8 cellular contexts compared by ENCODE assay signal in the genomic region with DNA sequence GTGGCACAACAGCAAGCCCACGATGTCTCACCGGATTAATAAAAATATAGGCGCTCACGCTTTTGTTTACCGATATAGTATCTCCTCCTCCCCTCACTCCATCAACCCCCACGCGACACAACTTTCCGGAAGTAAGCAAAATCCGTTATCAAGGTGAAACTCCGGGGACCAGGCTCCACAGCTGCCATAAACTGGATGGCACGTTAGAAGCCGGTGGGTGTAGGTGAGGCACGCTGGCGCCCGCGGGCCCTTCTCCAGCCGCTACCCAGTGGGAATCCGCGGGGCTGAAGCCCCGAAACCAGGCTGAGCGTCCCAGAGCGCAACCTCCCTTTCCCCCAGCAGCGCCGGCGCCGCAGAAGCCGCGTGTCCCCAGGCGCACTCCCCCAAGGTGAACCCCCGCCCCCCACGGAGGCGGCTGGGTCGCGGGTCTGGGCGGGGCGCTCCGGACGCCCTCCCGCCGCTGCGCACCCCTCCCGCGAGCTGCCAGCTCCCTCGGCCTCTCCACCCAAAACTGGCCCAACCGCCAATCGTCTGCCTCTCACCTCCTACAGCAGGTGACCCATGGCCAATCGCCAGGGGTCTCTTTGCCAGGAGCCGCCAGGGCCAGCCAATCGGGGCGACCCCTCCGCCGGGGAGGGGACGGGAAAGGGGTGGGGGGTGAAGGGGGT.
DNase-seq lines count a peak whose midpoint lies in the region; FAIRE-seq and TF ChIP-seq lines count a peak whose summit lies in the region.

No MANE protein-coding gene starts in this region.

- no peaks in the 10 kb centered on the region for H3K9me2 ChIP-seq in Loucy (replicated peaks; ENCODE audit: low read depth, low read length)

- H3K4me1 ChIP-seq in Loucy (ENCODE audit: insufficient read depth, low read length, poor library complexity, severe bottlenecking) (peaks cover 48% of the 10 kb centered on the region), neuronal stem cell (ENCODE audit: control insufficient read depth in 2 of 2, insufficient read depth in 1 of 2, low read depth in 1 of 2, low read length in 2 of 2) (peaks cover 0 to 8% of the 10 kb centered on the region in 2 donors), stomach smooth muscle (ENCODE audit: control insufficient read depth, insufficient read depth, low read length) (peaks cover 13% of the 10 kb centered on the region)

- no peak overlapping the region for H4K8ac ChIP-seq in neuronal stem cell (ENCODE audit: low read depth, low read length)

- H3K27me3 ChIP-seq in Loucy (ENCODE audit: insufficient read depth, low read length, poor library complexity, severe bottlenecking) (no peaks in the 10 kb centered on the region), neuronal stem cell (ENCODE audit: control insufficient read depth in 3 of 3, insufficient read depth in 3 of 3, low read depth in 1 of 3, low read length in 3 of 3) (no peaks in the 10 kb centered on the region), stomach smooth muscle (ENCODE audit: control insufficient read depth in 1 of 2, insufficient read depth in 2 of 2, low read length in 2 of 2) (peaks cover 0 to 3% of the 10 kb centered on the region in 2 donors)

- no peak overlapping the region for H2BK15ac ChIP-seq in neuronal stem cell (ENCODE audit: low read length)

- peak; percentile 97 for DNase-seq in ELR (ENCODE audit: low read depth)
- DNase-seq in H54 (ENCODE audit: insufficient read length, low spot score) = peak; percentile 96
- peak; percentile 98 for DNase-seq in RWPE1 (ENCODE audit: low spot score)
- peak; percentile 87 for DNase-seq in activated gamma-delta T cell (lab: John Stamatoyannopoulos, UW)
- DNase-seq in foreskin melanocyte = peak; percentile 77
- peak; percentile 89 for DNase-seq in neuronal stem cell (ENCODE audit: low spot score)

- H3K14ac ChIP-seq in neuronal stem cell (ENCODE audit: low read length) = peak overlapping the region; percentile 17

- H2AFZ ChIP-seq in Loucy (ENCODE audit: low read length) = peak overlapping the region; percentile 92
- H2AFZ ChIP-seq in neuronal stem cell (ENCODE audit: low read length) = peak overlapping the region; percentile 93

- POLR2A ChIA-PET in RWPE1 (lab: Yijun Ruan, JAX; ENCODE audit: low non-redundant PET) = no interaction called here

- no peak overlapping the region for H3K4ac ChIP-seq in neuronal stem cell (ENCODE audit: low read length)

- H3F3A ChIP-seq in Loucy (ENCODE audit: low read depth) = no peaks in the 10 kb centered on the region

- WGBS in neuronal stem cell (ENCODE audit: extremely low coverage in 2 of 2, insufficient read length in 2 of 2, insufficient replicate concordance in 1 of 2), 2 donors = no CpG with 5 or more reads among the region's 53 CpGs

- peaks cover 2% of the 10 kb centered on the region for H3K79me1 ChIP-seq in neuronal stem cell (ENCODE audit: low read depth, low read length)

- peak overlapping the region; percentile 80 for H3K27ac ChIP-seq in RWPE1
- H3K27ac ChIP-seq in neuronal stem cell (replicated peaks; ENCODE audit: low read length) = no peak overlapping the region
- H3K27ac ChIP-seq in stomach smooth muscle (ENCODE audit: low read length) = no peak overlapping the region

- H2BK5ac ChIP-seq in neuronal stem cell (ENCODE audit: low read length) = no peak overlapping the region

- peak overlapping the region; percentile 86 for H3K4me3 ChIP-seq in Loucy (ENCODE audit: low read length, poor library complexity, severe bottlenecking)
- peak overlapping the region; percentile 78 to 95 for H3K4me3 ChIP-seq in neuronal stem cell (ENCODE audit: low read length in 2 of 2)
- peak overlapping the region; percentile 56 to 77 for H3K4me3 ChIP-seq in stomach smooth muscle (ENCODE audit: low read length in 2 of 2)

- H2BK120ac ChIP-seq in neuronal stem cell (ENCODE audit: low read depth, low read length) = peak overlapping the region; percentile 95

- TF ChIP-seq POLR2A in H54 (IDR thresholded peaks at IDR 0.05; ENCODE audit: low read depth, low read length) = peak; percentile 62

- FAIRE-seq in H54 (lab: Jason Lieb, UNC) = peak; percentile 85

- peaks cover 19% of the 10 kb centered on the region for H4K20me1 ChIP-seq in Loucy (ENCODE audit: insufficient read depth, low read length, poor library complexity, severe bottlenecking)

- peak overlapping the region; percentile 73 for H3K4me2 ChIP-seq in Loucy (ENCODE audit: low read depth, low read length, poor library complexity, severe bottlenecking)
- H3K4me2 ChIP-seq in neuronal stem cell (ENCODE audit: insufficient read depth, low read length, poor library complexity, severe bottlenecking) = peak overlapping the region; percentile 78

- CTCF ChIA-PET in RWPE1 (lab: Yijun Ruan, JAX) = no interaction called here

- H3K9ac ChIP-seq in Loucy (ENCODE audit: low read depth, low read length, poor library complexity, severe bottlenecking) (peak overlapping the region; percentile 86), neuronal stem cell (ENCODE audit: low read depth, low read length, poor library complexity) (peak overlapping the region; percentile 70), stomach smooth muscle (ENCODE audit: low read length in 2 of 2) (peak overlapping the region; percentile 5 to 9)

- H3K36me3 ChIP-seq in Loucy (ENCODE audit: insufficient read depth, low read length) (no peaks in the 10 kb centered on the region), neuronal stem cell (replicated peaks in 1 of 2; ENCODE audit: control insufficient read depth in 2 of 2, insufficient read depth in 2 of 2, low read length in 2 of 2) (peaks cover 2 to 3% of the 10 kb centered on the region in 2 donors), stomach smooth muscle (ENCODE audit: control insufficient read depth in 2 of 2, insufficient read depth in 2 of 2, low read length in 2 of 2) (no peaks in the 10 kb centered on the region)

- peak overlapping the region; percentile 86 for H3K23ac ChIP-seq in neuronal stem cell (ENCODE audit: low read depth, low read length, poor library complexity)

- peaks cover 63% of the 10 kb centered on the region for H3K79me2 ChIP-seq in Loucy (ENCODE audit: insufficient read depth, low read length)

- H4K91ac ChIP-seq in neuronal stem cell (ENCODE audit: low read depth, low read length, poor library complexity) = no peak overlapping the region

- H2BK12ac ChIP-seq in neuronal stem cell (ENCODE audit: low read length) = no peak overlapping the region

- TF ChIP-seq CTCF in Loucy (conservative IDR thresholded peaks at IDR 0.05; ENCODE audit: low read length) (no peak), RWPE1 (conservative IDR thresholded peaks at IDR 0.05; ENCODE audit: low read depth) (no peak)

- H3K9me3 ChIP-seq in Loucy (ENCODE audit: insufficient read depth, low read depth, low read length) (no peaks in the 10 kb centered on the region), neuronal stem cell (replicated peaks in 1 of 2; ENCODE audit: control insufficient read depth in 2 of 2, insufficient read depth in 1 of 2, low read depth in 1 of 2, low read length in 2 of 2) (no peaks in the 10 kb centered on the region), stomach smooth muscle (ENCODE audit: control insufficient read depth in 2 of 2, low read length in 2 of 2) (no peaks in the 10 kb centered on the region)

- H2AK5ac ChIP-seq in neuronal stem cell (ENCODE audit: low read depth, low read length) = no peak overlapping the region

- peak overlapping the region; percentile 93 for H3K18ac ChIP-seq in neuronal stem cell (ENCODE audit: low read length)

Comparison
In these comparisons a context has a peak if more than half of its experiments do, and no peak if none do; other contexts are left out.
1. H3K9ac ChIP-seq: peak in every context shown above with its lines; median percentile 86 in Loucy; 70 in neuronal stem cell; 7 in stomach smooth muscle.